Comparison of ENCODE assay signal across 8 cellular contexts in genomic region chr15:72197460-72198409, GRCh38. TPM values are rescaled to one million over a fixed set of nuclear protein-coding genes. Genes with fewer than 3 reads are reported as not detected.
DNase-seq lines count a peak whose midpoint lies in the region; ATAC-seq and TF ChIP-seq lines count a peak whose summit lies in the region.

GRAMD2A (minus strand) TSS chr15:72197787.

- no peak within 1 kb of the TSS for H3K27ac Mint-ChIP-seq in osteocyte (ENCODE audit: unreplicated experiment)

- H3K27me3 ChIP-seq in foreskin keratinocyte: no peaks in the 10 kb centered on the region

- DNase-seq in EL (peak; percentile 58), HPDE6-E6E7 (ENCODE audit: extremely low spot score) (peak; percentile 89), activated T-cell treated with anti-CD3 and anti-CD28 coated beads for 48 hours (ENCODE audit: low read depth) (peak; percentile 40), foreskin keratinocyte (peak; percentile 64 to 80), osteocyte (ENCODE audit: extremely low spot score, unreplicated experiment) (no peak), SHP77 treated with DMSO at 0.1 percent for 48 hours (lab: John Stamatoyannopoulos, UW) (no peak)

- peak; percentile 54 for ATAC-seq in foreskin keratinocyte
- no peak for ATAC-seq in HG03571 (IDR thresholded peaks at IDR 0.05; ENCODE audit: unreplicated experiment)
- ATAC-seq in HG03439 (IDR thresholded peaks at IDR 0.05; ENCODE audit: unreplicated experiment): no peak

- no peaks in the 10 kb centered on the region for H3K4me1 ChIP-seq in foreskin keratinocyte

- peak within 1 kb of the TSS; percentile 71 for H3K4me3 Mint-ChIP-seq in osteocyte (ENCODE audit: unreplicated experiment)

- no peaks in the 10 kb centered on the region for H3K27me3 Mint-ChIP-seq in osteocyte (ENCODE audit: unreplicated experiment)

- no peaks in the 10 kb centered on the region for H3K9me3 Mint-ChIP-seq in osteocyte (ENCODE audit: unreplicated experiment)

- TF ChIP-seq CTCF in foreskin keratinocyte (conservative IDR thresholded peaks at IDR 0.05): no peak
- TF ChIP-seq CTCF in osteocyte (IDR thresholded peaks at IDR 0.05): no peak

- H3K36me3 Mint-ChIP-seq in osteocyte (ENCODE audit: unreplicated experiment): peaks cover 31% of the 10 kb centered on the region

- H3K4me1 Mint-ChIP-seq in osteocyte (ENCODE audit: unreplicated experiment): peaks cover 10% of the 10 kb centered on the region

- no peak within 1 kb of the TSS for H3K27ac ChIP-seq in foreskin keratinocyte

RNA-seq across cellular contexts. Expression of gene GRAMD2A, which starts in this region (rescaled TPM):
- total RNA-seq in foreskin keratinocyte (2.3 and 3.7 TPM in 2 replicates), osteocyte (0.47 TPM in 1 of 2 replicates, not detected in the other)
- polyA plus RNA-seq in foreskin keratinocyte: 1.3 and 2.1 TPM in 2 replicates

Comparison
In these comparisons a context has a peak if more than half of its experiments do, and no peak if none do; other contexts are left out.
1. DNase-seq: peak in EL (single experiment), HPDE6-E6E7 (single experiment), activated T-cell treated with anti-CD3 and anti-CD28 coated beads for 48 hours (single experiment) and foreskin keratinocyte (2 of 2); none in osteocyte (single experiment) and SHP77 treated with DMSO at 0.1 percent for 48 hours (single experiment).